ENCODE assay signal across 1 cellular context in the genomic region with DNA sequence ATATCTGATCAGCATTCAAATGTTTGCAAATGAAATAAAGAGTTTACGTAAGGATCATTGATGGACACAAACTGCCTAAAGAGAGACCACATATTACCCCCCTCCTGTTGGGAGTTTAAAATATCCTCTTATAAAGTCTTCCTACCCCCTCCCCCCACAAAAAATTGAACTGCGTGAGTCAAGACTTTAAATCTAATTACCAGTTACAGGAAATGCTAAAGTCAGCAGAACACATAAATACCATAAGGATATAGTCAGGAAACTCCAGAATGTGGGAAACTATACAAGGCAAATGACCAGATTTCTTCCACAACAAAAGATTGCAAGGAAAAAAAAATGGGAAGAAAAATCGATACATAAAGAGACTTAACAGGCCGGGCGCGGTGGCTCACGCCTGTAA.
A peak's percentile ranks its signal among the peaks of the same experiment; 100 is the strongest.
TF ChIP-seq lines count a peak whose summit lies in the region.

No MANE protein-coding gene starts in this region.

TF ChIP-seq in SK-N-SH, 30 proteins besides CTCF, POLR2A, EP300 and RAD21 (continued from another document):
- TF ChIP-seq, protein P1, sequence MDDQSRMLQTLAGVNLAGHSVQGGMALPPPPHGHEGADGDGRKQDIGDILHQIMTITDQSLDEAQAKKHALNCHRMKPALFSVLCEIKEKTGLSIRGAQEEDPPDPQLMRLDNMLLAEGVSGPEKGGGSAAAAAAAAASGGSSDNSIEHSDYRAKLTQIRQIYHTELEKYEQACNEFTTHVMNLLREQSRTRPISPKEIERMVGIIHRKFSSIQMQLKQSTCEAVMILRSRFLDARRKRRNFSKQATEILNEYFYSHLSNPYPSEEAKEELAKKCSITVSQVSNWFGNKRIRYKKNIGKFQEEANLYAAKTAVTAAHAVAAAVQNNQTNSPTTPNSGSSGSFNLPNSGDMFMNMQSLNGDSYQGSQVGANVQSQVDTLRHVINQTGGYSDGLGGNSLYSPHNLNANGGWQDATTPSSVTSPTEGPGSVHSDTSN (IDR thresholded peaks at IDR 0.05), result no peak
- no peak for TF ChIP-seq RXRA (IDR thresholded peaks at IDR 0.05; ENCODE audit: borderline replicate concordance, low read depth)
- peak; percentile 21; the same call in 1 of the 2 replicates for TF ChIP-seq TCF12 (IDR thresholded peaks at IDR 0.05)
- no peak for TF ChIP-seq ELF1 (IDR thresholded peaks at IDR 0.05)
